8 cellular contexts compared by ENCODE assay signal in the genomic region with DNA sequence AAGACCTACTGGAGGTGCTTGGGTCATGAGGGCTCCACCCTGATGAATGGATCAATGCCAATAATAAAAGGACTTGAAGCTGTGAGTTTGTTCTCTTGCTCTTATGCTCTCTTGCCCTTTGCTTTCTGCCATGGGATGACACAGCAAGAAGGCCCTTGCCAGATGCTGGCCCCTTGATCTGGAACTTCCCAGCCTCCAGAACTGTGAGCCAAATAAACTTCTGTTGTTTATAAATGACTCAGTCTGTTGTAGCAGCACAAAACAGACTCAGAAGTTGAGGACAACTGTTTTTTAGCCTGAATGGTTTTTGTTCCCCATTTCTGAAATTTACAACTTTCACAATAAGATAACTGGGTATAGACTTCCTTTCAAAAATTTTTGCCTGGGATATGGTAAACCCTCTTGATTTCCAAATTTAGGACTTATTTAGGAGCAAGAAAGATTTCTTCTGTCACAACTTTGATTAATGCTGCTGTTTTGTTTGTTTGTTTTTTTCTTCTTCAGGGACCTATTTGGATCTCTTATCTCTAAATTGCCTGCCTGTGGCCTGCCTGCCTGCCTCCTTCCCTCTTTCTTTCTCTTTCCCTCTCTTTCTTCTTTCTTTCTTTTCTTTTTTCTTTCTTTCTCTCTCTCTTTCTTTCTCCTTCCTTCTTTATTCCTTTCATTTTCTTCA. TPM values are rescaled to one million over a fixed set of nuclear protein-coding genes. Genes with fewer than 3 reads are reported as not detected.
DNase-seq lines count a peak whose midpoint lies in the region; ATAC-seq and TF ChIP-seq lines count a peak whose summit lies in the region.

No MANE protein-coding gene starts in this region.

- peak overlapping the region; percentile 45; the same call in 1 of the 2 replicates for H3K9ac ChIP-seq in OCI-LY3 (ENCODE audit: low read length)

- no peaks in the 10 kb centered on the region for H3K4me1 Mint-ChIP-seq in CD4-positive, alpha-beta T cell (ENCODE audit: low read depth)

- DNase-seq in right lobe of liver (no peak), hepatocyte (ENCODE audit: low spot score) (no peak), breast epithelium (ENCODE audit: low spot score in 2 of 2) (no peak), foreskin melanocyte (no peak)
- DNase-seq in CD4-positive, alpha-beta T cell: no peak

- H2AFZ ChIP-seq in OCI-LY3 (ENCODE audit: low read depth, low read length): no peak overlapping the region
- H2AFZ ChIP-seq in hepatocyte: no peak overlapping the region

- peak overlapping the region; percentile 32; the same call in 1 of the 2 replicates for H3K4me3 ChIP-seq in OCI-LY3 (ENCODE audit: low read length)
- no peak overlapping the region for H3K4me3 ChIP-seq in right lobe of liver
- no peak overlapping the region for H3K4me3 ChIP-seq in hepatocyte
- H3K4me3 ChIP-seq in breast epithelium: no peak overlapping the region

- CTCF ChIA-PET in CD4-positive, alpha-beta T cell (lab: Charles Lee): no interaction called here

- TF ChIP-seq CTCF in OCI-LY3 (IDR thresholded peaks at IDR 0.05; ENCODE audit: low read depth, low read length) (no peak), right lobe of liver (IDR thresholded peaks at IDR 0.05) (no peak), hepatocyte (IDR thresholded peaks at IDR 0.05; ENCODE audit: poor library complexity) (no peak), breast epithelium (IDR thresholded peaks at IDR 0.05) (no peak)
- no peak for TF ChIP-seq CTCF in CD4-positive, alpha-beta T cell (IDR thresholded peaks at IDR 0.05)

- ATAC-seq in GM18511 (IDR thresholded peaks at IDR 0.05; ENCODE audit: unreplicated experiment): peak; percentile 86
- peak; percentile 78 for ATAC-seq in HG02588 (IDR thresholded peaks at IDR 0.05; ENCODE audit: unreplicated experiment)
- ATAC-seq in right lobe of liver: peak; percentile 45 to 65 (median 52)
- ATAC-seq in CD4-positive, alpha-beta T cell (ENCODE audit: poor library complexity): no peak

- H3K9me3 Mint-ChIP-seq in CD4-positive, alpha-beta T cell: no peaks in the 10 kb centered on the region

- no peak overlapping the region for H3K4me3 Mint-ChIP-seq in CD4-positive, alpha-beta T cell

- H3K4me1 ChIP-seq in OCI-LY3 (ENCODE audit: low read length) (peaks cover 36% of the 10 kb centered on the region), right lobe of liver (no peaks in the 10 kb centered on the region), hepatocyte (ENCODE audit: insufficient read depth) (no peaks in the 10 kb centered on the region), breast epithelium (no peaks in the 10 kb centered on the region)

- no peak for TF ChIP-seq POLR2A in right lobe of liver (IDR thresholded peaks at IDR 0.05)
- TF ChIP-seq POLR2A in breast epithelium (IDR thresholded peaks at IDR 0.05): no peak

- H3K9me3 ChIP-seq in OCI-LY3 (ENCODE audit: insufficient read depth, low read length) (peaks cover 14% of the 10 kb centered on the region; the same call in 1 of the 2 replicates), right lobe of liver (no peaks in the 10 kb centered on the region), hepatocyte (ENCODE audit: low read depth) (no peaks in the 10 kb centered on the region), breast epithelium (no peaks in the 10 kb centered on the region)
- H3K9me3 ChIP-seq in CD4-positive, alpha-beta T cell (ENCODE audit: control insufficient read depth, low read length): no peaks in the 10 kb centered on the region

- POLR2A ChIA-PET in CD4-positive, alpha-beta T cell (lab: Charles Lee): no interaction called here

- H3K27me3 ChIP-seq in OCI-LY3 (ENCODE audit: low read depth, low read length) (no peaks in the 10 kb centered on the region), right lobe of liver (no peaks in the 10 kb centered on the region), hepatocyte (no peaks in the 10 kb centered on the region), breast epithelium (no peaks in the 10 kb centered on the region)
- no peaks in the 10 kb centered on the region for H3K27me3 ChIP-seq in CD4-positive, alpha-beta T cell (ENCODE audit: control insufficient read depth, insufficient read depth, low read length)

- H3K9me2 ChIP-seq in hepatocyte (replicated peaks; ENCODE audit: insufficient read depth): no peaks in the 10 kb centered on the region

- intact Hi-C loops in right lobe of liver (cut with DNase I) (no loop called here), breast epithelium (cut with DNase I; ENCODE audit: low total_unique reads) (no loop called here)
- intact Hi-C loops in CD4-positive, alpha-beta T cell (cut with DNase I, micrococcal nuclease): no loop called here

- H3K27ac Mint-ChIP-seq in CD4-positive, alpha-beta T cell: no peak overlapping the region

- no peaks in the 10 kb centered on the region for H3K36me3 Mint-ChIP-seq in CD4-positive, alpha-beta T cell (ENCODE audit: low read depth)

- peaks cover 64% of the 10 kb centered on the region for H3K36me3 ChIP-seq in OCI-LY3 (replicated peaks; ENCODE audit: low read depth, low read length)
- H3K36me3 ChIP-seq in right lobe of liver: no peaks in the 10 kb centered on the region
- no peaks in the 10 kb centered on the region for H3K36me3 ChIP-seq in hepatocyte (replicated peaks; ENCODE audit: insufficient read depth, low read depth)
- no peaks in the 10 kb centered on the region for H3K36me3 ChIP-seq in breast epithelium

- H4K20me1 ChIP-seq in OCI-LY3 (ENCODE audit: insufficient read depth, low read length) (no peaks in the 10 kb centered on the region), hepatocyte (ENCODE audit: insufficient read depth, poor library complexity, severe bottlenecking) (no peaks in the 10 kb centered on the region)

- H3K27me3 Mint-ChIP-seq in CD4-positive, alpha-beta T cell: peaks cover 24% of the 10 kb centered on the region

- H3K4me2 ChIP-seq in OCI-LY3 (ENCODE audit: low read length) (peak overlapping the region; percentile 58), hepatocyte (no peak overlapping the region)

- H3K79me2 ChIP-seq in OCI-LY3 (ENCODE audit: low read length): peaks cover 43% of the 10 kb centered on the region
- H3K79me2 ChIP-seq in hepatocyte: no peaks in the 10 kb centered on the region

- peak overlapping the region; percentile 91 for H3K27ac ChIP-seq in OCI-LY3 (ENCODE audit: low read length)
- no peak overlapping the region for H3K27ac ChIP-seq in right lobe of liver
- H3K27ac ChIP-seq in hepatocyte: no peak overlapping the region
- peak overlapping the region in 1 of 2 donors; percentile 39 for H3K27ac ChIP-seq in breast epithelium
- no peak overlapping the region for H3K27ac ChIP-seq in CD4-positive, alpha-beta T cell (ENCODE audit: low read depth, low read length)

RNA-seq across cellular contexts. Expression of a gene that starts 12.1 kb away (rescaled TPM):
- total RNA-seq in right lobe of liver (1 to 10 TPM; 1.8 to 4.7 (median 3.6) TPM), hepatocyte (6.2 and 8.9 TPM in 2 replicates), breast epithelium (10 to 100 TPM; 17.4 to 26.9 (median 18.4) TPM)
- polyA plus RNA-seq in hepatocyte: 1.5 and 4.1 TPM in 2 replicates
- total RNA-seq in CD4-positive, alpha-beta T cell: under 1 TPM; 0.64 to 0.82 TPM
